12 cellular contexts compared by ENCODE assay signal in the genomic region with DNA sequence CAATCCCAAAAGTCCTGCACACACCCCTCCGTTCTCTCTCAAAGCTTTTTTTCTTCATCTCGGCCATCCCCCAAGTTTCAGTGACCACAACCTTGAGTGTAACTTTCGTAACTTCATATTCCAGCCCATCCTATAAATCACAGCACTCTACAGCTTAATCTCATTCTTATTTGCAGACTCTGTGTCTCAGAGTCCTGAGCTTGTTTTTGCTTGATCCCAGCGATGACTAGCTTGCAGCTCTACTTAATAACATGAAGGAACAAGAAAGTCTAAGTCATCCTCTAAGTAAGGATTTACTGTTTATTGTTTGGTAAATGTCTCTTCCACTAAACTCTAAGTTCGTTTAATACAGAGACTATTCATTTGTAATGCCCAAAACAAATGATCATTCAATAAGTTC.
"Had no signal": no experiment of that assay in that cellular context is flagged by ENCODE, and none has a peak within 500 bp of the region (broad histone marks: within the 10 kb centered on the region; RNA-seq: fewer than 3 reads in every experiment).

No MANE protein-coding gene starts in this region.

- H3K9ac ChIP-seq: neural progenitor cell had no signal

- H3K27me3 ChIP-seq: cardiac muscle cell, right atrium auricular region, stomach, testis had no signal

- H3K9me3 Mint-ChIP-seq: activated T-helper 1 cell treated with anti-CD3 and anti-CD28 coated beads, Interleukin-12 subunit alpha, Interleukin-12 subunit beta, Interleukin-2, Interleukin-4 antibody, amounts not matched to agents 30 ng/mL and 10 ng/mL and 1 ng/mL, durations not matched to agents 14 hours and 24 hours and 36 hours; dendritic cell treated with granulocyte-macrophage colony-stimulating factor and Interleukin-4, amounts not matched to agents 40 ng/mL and 50 ng/mL, for 4 days; naive B cell; neural progenitor cell; type B pancreatic cell had no signal

- H3K9me3 ChIP-seq: lower lobe of right lung, prostate gland, right atrium auricular region, stomach, testis had no signal

- H3K27ac ChIP-seq: cardiac muscle cell, lower lobe of right lung, neural progenitor cell, prostate gland, right atrium auricular region, stomach, testis, WERI-Rb-1 had no signal

- DNase-seq: lower lobe of right lung had no signal

- H3K4me1 ChIP-seq: neural progenitor cell, prostate gland, testis had no signal

- H3K4me3 ChIP-seq: cardiac muscle cell, lower lobe of right lung, neural progenitor cell, prostate gland, right atrium auricular region, stomach, testis had no signal

- H3K36me3 ChIP-seq: cardiac muscle cell, lower lobe of right lung, neural progenitor cell, prostate gland, right atrium auricular region, stomach, WERI-Rb-1 had no signal

- H3K27ac Mint-ChIP-seq: dendritic cell treated with granulocyte-macrophage colony-stimulating factor and Interleukin-4, amounts not matched to agents 40 ng/mL and 50 ng/mL, for 4 days; naive B cell; neural progenitor cell; type B pancreatic cell had no signal

- H3K4me3 Mint-ChIP-seq: activated T-helper 1 cell treated with anti-CD3 and anti-CD28 coated beads, Interleukin-12 subunit alpha, Interleukin-12 subunit beta, Interleukin-2, Interleukin-4 antibody, amounts not matched to agents 30 ng/mL and 10 ng/mL and 1 ng/mL, durations not matched to agents 14 hours and 24 hours and 36 hours; dendritic cell treated with granulocyte-macrophage colony-stimulating factor and Interleukin-4, amounts not matched to agents 40 ng/mL and 50 ng/mL, for 4 days; neural progenitor cell had no signal

- H3K36me3 Mint-ChIP-seq: naive B cell, type B pancreatic cell had no signal
